Comparison of ENCODE assay signal across 18 cellular contexts in the genomic region with DNA sequence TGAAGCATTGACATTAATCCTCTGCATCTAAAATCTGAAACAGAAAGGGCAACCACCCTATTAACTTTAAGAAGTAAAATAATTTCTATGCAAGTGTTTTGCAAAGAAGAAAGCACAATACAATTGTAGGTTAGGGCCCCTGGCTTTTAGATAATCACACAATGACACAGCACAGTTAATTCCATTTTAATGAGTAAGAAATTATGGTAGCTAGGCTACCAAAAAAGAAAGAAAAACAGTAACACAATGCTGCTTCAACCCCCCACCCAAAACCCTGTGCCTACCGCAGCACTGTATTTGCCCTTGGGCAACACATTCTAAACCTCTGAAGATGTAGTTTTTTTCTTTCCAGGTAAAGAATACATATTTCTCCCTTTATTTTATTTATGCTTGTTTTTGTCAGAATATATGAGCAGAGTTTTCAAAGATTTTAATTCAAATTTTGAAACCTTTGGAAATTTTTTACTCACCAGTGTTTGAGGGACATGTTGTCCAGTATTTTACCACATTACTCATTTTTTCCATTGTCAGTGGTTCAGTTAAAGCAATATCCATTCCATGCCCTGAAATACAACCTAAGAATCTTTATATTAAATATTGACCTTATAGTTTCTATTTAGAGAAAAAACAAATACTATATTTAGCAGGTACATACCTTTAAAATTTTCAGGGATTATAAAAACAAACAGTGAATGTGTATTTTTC. TPM values are rescaled to one million over a fixed set of nuclear protein-coding genes. Genes with fewer than 3 reads are reported as not detected.
A peak's percentile ranks its signal among the peaks of the same experiment; 100 is the strongest.
DNase-seq lines count a peak whose midpoint lies in the region; ATAC-seq, FAIRE-seq and TF ChIP-seq lines count a peak whose summit lies in the region.
"Had no signal": no experiment of that assay in that cellular context is flagged by ENCODE, and none has a peak within 500 bp of the region (broad histone marks: within the 10 kb centered on the region; RNA-seq: fewer than 3 reads in every experiment).

No MANE protein-coding gene starts in this region.

- H3K4me1 ChIP-seq in keratinocyte (ENCODE audit: control insufficient read depth, extremely low read depth, insufficient read depth, low read length): no peaks in the 10 kb centered on the region
- no peaks in the 10 kb centered on the region for H3K4me1 ChIP-seq in CD8-positive, alpha-beta memory T cell (ENCODE audit: insufficient read depth, low read length)

- no peaks in the 10 kb centered on the region for H3K36me3 Mint-ChIP-seq in CD8-positive, alpha-beta memory T cell

- ATAC-seq in GM21390 (IDR thresholded peaks at IDR 0.05; ENCODE audit: unreplicated experiment): no peak

- H3K9me1 ChIP-seq in keratinocyte (ENCODE audit: control insufficient read depth, extremely low read depth, insufficient read depth, low read length): no peaks in the 10 kb centered on the region

- dilution Hi-C loops in keratinocyte (cut with MboI; ENCODE audit: extremely low pct_ligation_motif_present, low sequenced_read_pairs): no loop called here

- intact Hi-C loops in head of caudate nucleus (cut with DNase I): no loop called here

- peaks cover 0 to 2% of the 10 kb centered on the region in 2 donors for H3K27me3 Mint-ChIP-seq in CD8-positive, alpha-beta memory T cell

- CTCF ChIA-PET in CD8-positive, alpha-beta memory T cell (lab: Charles Lee): no interaction called here

- TF ChIP-seq CTCF in AG09309 (IDR thresholded peaks at IDR 0.05; ENCODE audit: control insufficient read depth, insufficient read depth, low read depth, low read length, missing control alignments) (no peak), keratinocyte (optimal IDR thresholded peaks at IDR 0.05 in 1 of 3, IDR thresholded peaks at IDR 0.05 in 1 of 3, conservative IDR thresholded peaks at IDR 0.05 in 1 of 3; ENCODE audit: extremely low read depth in 1 of 3, insufficient read depth in 2 of 3, low read length in 3 of 3) (no peak)

- no peak for FAIRE-seq in keratinocyte (lab: Jason Lieb, UNC)
- FAIRE-seq: endothelial cell of umbilical vein, GM19239 had no signal

- no peak overlapping the region for H3K9ac ChIP-seq in keratinocyte (ENCODE audit: control insufficient read depth, extremely low read depth, insufficient read depth, low read length)

- no peak overlapping the region for H2AFZ ChIP-seq in keratinocyte (ENCODE audit: control insufficient read depth, low read length)

- H3K36me3 ChIP-seq in keratinocyte (ENCODE audit: control insufficient read depth in 2 of 2, extremely low read depth in 1 of 2, insufficient read depth in 2 of 2, low read length in 2 of 2): no peaks in the 10 kb centered on the region
- H3K36me3 ChIP-seq in CD8-positive, alpha-beta memory T cell (ENCODE audit: insufficient read depth, low read length): no peaks in the 10 kb centered on the region

- H3K9me3 Mint-ChIP-seq in CD8-positive, alpha-beta memory T cell: peaks cover 0 to 9% (median 0%) of the 10 kb centered on the region in 5 donors

- no peaks in the 10 kb centered on the region for H3K4me1 Mint-ChIP-seq in CD8-positive, alpha-beta memory T cell

- in situ Hi-C loops in ACHN (cut with HindIII; ENCODE audit: low pct_ligation_motif_present, low pct_unique_long_range_greater_than_20kb, low sequenced_read_pairs): no loop called here

- H3K4me3 Mint-ChIP-seq in CD8-positive, alpha-beta memory T cell: no peak overlapping the region

- no peak overlapping the region for H3K27ac ChIP-seq in keratinocyte (ENCODE audit: control insufficient read depth, insufficient read depth, low read length)
- H3K27ac ChIP-seq in CD8-positive, alpha-beta memory T cell (ENCODE audit: low read depth, low read length): no peak overlapping the region

- H3K9me3 ChIP-seq in keratinocyte (ENCODE audit: control insufficient read depth, low read depth, low read length): no peaks in the 10 kb centered on the region
- H3K9me3 ChIP-seq in CD8-positive, alpha-beta memory T cell (ENCODE audit: low read length): no peaks in the 10 kb centered on the region

- DNase-seq in AG09309 (ENCODE audit: low read depth): peak; percentile 8
- peak; percentile 8 for DNase-seq in NCI-H1048 (lab: John Stamatoyannopoulos, UW)
- DNase-seq in amniotic epithelial cell (ENCODE audit: low read depth): peak; percentile 5
- peak; percentile 13 for DNase-seq in keratinocyte (ENCODE audit: low read depth, low spot score)
- no peak for DNase-seq in head of caudate nucleus
- no peak for DNase-seq in ACHN
- DNase-seq in CD8-positive, alpha-beta memory T cell: no peak
- DNase-seq: activated T-cell treated with anti-CD3 and anti-CD28 coated beads, Interleukin-2, amount 50 U/mL, for 1 hour; aorta; DND-41; NCI-H1105 treated with DMSO at 0.1 percent for 48 hours; stimulated activated CD8-positive, alpha-beta memory T cell treated with anti-CD3 and anti-CD28 coated beads, Interleukin-4, amount 100 ng/mL, for 48 hours; T-helper 1 cell had no signal

- POLR2A ChIA-PET in CD8-positive, alpha-beta memory T cell (lab: Charles Lee): no interaction called here

- peak overlapping the region; percentile 24 for H3K4me2 ChIP-seq in keratinocyte (ENCODE audit: control insufficient read depth, extremely low read depth, insufficient read depth, low read depth, low read length)

- H3K27ac Mint-ChIP-seq in CD8-positive, alpha-beta memory T cell: no peak overlapping the region

- H3K4me3 ChIP-seq in AG09309 (ENCODE audit: control insufficient read depth, low read depth, low read length): no peak overlapping the region
- no peak overlapping the region for H3K4me3 ChIP-seq in keratinocyte (ENCODE audit: control insufficient read depth in 2 of 3, extremely low read depth in 1 of 3, insufficient read depth in 2 of 3, low read depth in 1 of 3, low read length in 3 of 3)
- no peak overlapping the region for H3K4me3 ChIP-seq in CD8-positive, alpha-beta memory T cell (ENCODE audit: low read length)

- no peaks in the 10 kb centered on the region for H4K20me1 ChIP-seq in keratinocyte (ENCODE audit: control insufficient read depth, extremely low read depth, insufficient read depth, low read length)

- no peaks in the 10 kb centered on the region for H3K79me2 ChIP-seq in keratinocyte (ENCODE audit: control insufficient read depth, insufficient read depth, low read length)

- H3K27me3 ChIP-seq in keratinocyte (ENCODE audit: control insufficient read depth, extremely low read depth, insufficient read depth, low read length): no peaks in the 10 kb centered on the region
- H3K27me3 ChIP-seq in CD8-positive, alpha-beta memory T cell (ENCODE audit: insufficient read depth, low read length, poor library complexity, severe bottlenecking): no peaks in the 10 kb centered on the region

RNA-seq across cellular contexts. Expression of a gene that starts 21.1 kb away (rescaled TPM):
- not detected in 3 replicates for polyA plus RNA-seq in keratinocyte
- not detected for polyA plus RNA-seq in keratinocyte (2011; ENCODE audit: low read depth)
- polyA plus RNA-seq in keratinocyte (2011; cell fraction: cytosol; rRNA removed): not detected in 2 replicates
- not detected in 2 replicates for polyA plus RNA-seq in keratinocyte (2011; cell fraction: nucleus; rRNA removed)
- polyA plus RNA-seq in keratinocyte (2012; ENCODE audit: low replicate concordance): 0.07 TPM in 1 of 2 replicates, not detected in the other
- polyA minus RNA-seq in keratinocyte: not detected in 3 replicates
- not detected for polyA minus RNA-seq in keratinocyte (2011; cell fraction: cytosol; rRNA and poly(A)+ RNA removed)
- not detected in 2 replicates for polyA minus RNA-seq in keratinocyte (2011; cell fraction: nucleus; rRNA and poly(A)+ RNA removed)
- not detected for total RNA-seq in CD8-positive, alpha-beta memory T cell
- not detected for polyA plus RNA-seq in CD8-positive, alpha-beta memory T cell
- total RNA-seq: aorta, mesenteric fat pad, omental fat pad had no signal

Comparison
In these comparisons a context has a peak if more than half of its experiments do, and no peak if none do; other contexts are left out.
1. DNase-seq: peak in AG09309 (single experiment), NCI-H1048 (single experiment), amniotic epithelial cell (single experiment) and keratinocyte (single experiment); none in head of caudate nucleus (0 of 42), ACHN (single experiment) and CD8-positive, alpha-beta memory T cell (0 of 5).